Comparison of ENCODE assay signal across 16 cellular contexts in genomic region chr3:38528457-38528856, GRCh38. TPM values are rescaled to one million over a fixed set of nuclear protein-coding genes. Genes with fewer than 3 reads are reported as not detected.
DNase-seq lines count a peak whose midpoint lies in the region; ATAC-seq and TF ChIP-seq lines count a peak whose summit lies in the region.
"Had no signal": no experiment of that assay in that cellular context is flagged by ENCODE, and none has a peak within 500 bp of the region (broad histone marks: within the 10 kb centered on the region; RNA-seq: fewer than 3 reads in every experiment).

No MANE protein-coding gene starts in this region.

- H3K4me3 ChIP-seq in H7 (ENCODE audit: insufficient read depth, low read depth, low read length) (no peak overlapping the region), OCI-LY7 (ENCODE audit: low read depth, low read length, poor library complexity, severe bottlenecking) (no peak overlapping the region), fibroblast of mammary gland (ENCODE audit: control insufficient read depth, low read depth, low read length) (no peak overlapping the region)
- H3K4me3 ChIP-seq: ovary, Peyer's patch had no signal

- peak; percentile 38 for TF ChIP-seq CTCF in OCI-LY7 (conservative IDR thresholded peaks at IDR 0.05; ENCODE audit: low read length)
- TF ChIP-seq CTCF in fibroblast of mammary gland (conservative IDR thresholded peaks at IDR 0.05; ENCODE audit: control insufficient read depth, insufficient read depth, low read depth, low read length): no peak
- TF ChIP-seq CTCF in mesothelial cell of epicardium (IDR thresholded peaks at IDR 0.05; ENCODE audit: unreplicated experiment): no peak

- H3K9me3 Mint-ChIP-seq in mesothelial cell of epicardium: no peaks in the 10 kb centered on the region
- H3K9me3 Mint-ChIP-seq: activated T-cell treated with anti-CD3 and anti-CD28 coated beads, Interleukin-2, amount 50 U/mL, for 24 hours; memory B cell; stimulated activated effector memory CD8-positive, alpha-beta T cell treated with anti-CD3 and anti-CD28 coated beads, Interleukin-12 subunit alpha, Interleukin-12 subunit beta, amount 100 ng/mL, for 72 hours had no signal

- H3K36me3 Mint-ChIP-seq in mesothelial cell of epicardium: peaks cover 37% of the 10 kb centered on the region

- no peaks in the 10 kb centered on the region for H3K27me3 ChIP-seq in H7 (ENCODE audit: control insufficient read depth, insufficient read depth, low read length)
- H3K27me3 ChIP-seq: ovary, Peyer's patch had no signal

- POLR2A ChIA-PET in OCI-LY7 (lab: Charles Lee): interaction anchor here (1.0 kb wide), 1 partner anchor 8 kb away, joined by 3 read pairs; no protein-coding TSS in a partner anchor

- no TSS peak for BruUV-seq in OCI-LY7 (replicated peaks; lab: Mats Ljungman, UMichigan)

- no peak overlapping the region for H3K4me3 Mint-ChIP-seq in mesothelial cell of epicardium
- H3K4me3 Mint-ChIP-seq: activated T-cell treated with anti-CD3 and anti-CD28 coated beads, Interleukin-2, amount 50 U/mL, for 24 hours; memory B cell; stimulated activated effector memory CD8-positive, alpha-beta T cell treated with anti-CD3 and anti-CD28 coated beads, Interleukin-12 subunit alpha, Interleukin-12 subunit beta, amount 100 ng/mL, for 72 hours had no signal

- CTCF ChIA-PET in OCI-LY7 (lab: Charles Lee; ENCODE audit: unreplicated experiment): no interaction called here

- H3K27ac ChIP-seq in OCI-LY7 (ENCODE audit: low read depth, low read length, poor library complexity, severe bottlenecking): no peak overlapping the region
- H3K27ac ChIP-seq: ovary, Peyer's patch had no signal

- H3K4me1 Mint-ChIP-seq in mesothelial cell of epicardium: no peaks in the 10 kb centered on the region
- H3K4me1 Mint-ChIP-seq: memory B cell; stimulated activated effector memory CD8-positive, alpha-beta T cell treated with anti-CD3 and anti-CD28 coated beads, Interleukin-12 subunit alpha, Interleukin-12 subunit beta, amount 100 ng/mL, for 72 hours had no signal

- no peaks in the 10 kb centered on the region for H3K4me1 ChIP-seq in OCI-LY7 (ENCODE audit: insufficient read depth, low read length, poor library complexity, severe bottlenecking)
- H3K4me1 ChIP-seq: Peyer's patch had no signal

- H3K36me3 ChIP-seq in H7 (replicated peaks; ENCODE audit: control insufficient read depth, insufficient read depth, low read length): peaks cover 5% of the 10 kb centered on the region
- peaks cover 42% of the 10 kb centered on the region for H3K36me3 ChIP-seq in OCI-LY7 (ENCODE audit: insufficient read depth, low read length)
- H3K36me3 ChIP-seq: ovary had no signal

- no peaks in the 10 kb centered on the region for H4K20me1 ChIP-seq in OCI-LY7 (ENCODE audit: insufficient read depth, low read length)

- intact Hi-C loops in OCI-LY7 (cut with micrococcal nuclease; ENCODE audit: unreplicated experiment): no loop called here

- DNase-seq in A172 (ENCODE audit: low spot score) (peak; percentile 30), H7 (peak; percentile 58), OCI-LY7 (ENCODE audit: low spot score) (peak; percentile 4), fibroblast of mammary gland (ENCODE audit: low read depth) (peak; percentile 12), DMS153 treated with DMSO at 0.1 percent for 48 hours (lab: John Stamatoyannopoulos, UW; ENCODE audit: unreplicated experiment) (no peak), mesothelial cell of epicardium (ENCODE audit: low spot score in 2 of 2, unreplicated experiment in 2 of 2) (no peak)
- no peak for DNase-seq in stimulated activated CD4-positive, alpha-beta T cell treated with anti-CD3 and anti-CD28 coated beads, Interleukin-1b, Interleukin-23, amount 100 ng/mL, for 48 hours
- DNase-seq: activated CD4-positive, CD25-positive, alpha-beta regulatory T cell; activated T-cell treated with anti-CD3 and anti-CD28 coated beads, Interleukin-2, amount 50 U/mL, for 24 hours; head of caudate nucleus; NCI-H2081 treated with DMSO at 0.1 percent for 48 hours; ovary; Peyer's patch had no signal

- no peaks in the 10 kb centered on the region for H3K9me3 ChIP-seq in OCI-LY7 (ENCODE audit: low read length)
- H3K9me3 ChIP-seq: ovary, Peyer's patch had no signal

- H3K27me3 Mint-ChIP-seq in mesothelial cell of epicardium (ENCODE audit: low read depth): no peaks in the 10 kb centered on the region
- H3K27me3 Mint-ChIP-seq: activated T-cell treated with anti-CD3 and anti-CD28 coated beads, Interleukin-2, amount 50 U/mL, for 24 hours; memory B cell had no signal

- H3K79me2 ChIP-seq in OCI-LY7 (ENCODE audit: insufficient read depth, low read depth, low read length): no peaks in the 10 kb centered on the region

- H2AFZ ChIP-seq in OCI-LY7 (ENCODE audit: low read length): no peak overlapping the region

- no peak overlapping the region for H3K4me2 ChIP-seq in OCI-LY7 (ENCODE audit: low read length)

- no peak for ATAC-seq in GM19023 (IDR thresholded peaks at IDR 0.05; ENCODE audit: unreplicated experiment)
- ATAC-seq: stimulated activated effector memory CD8-positive, alpha-beta T cell treated with anti-CD3 and anti-CD28 coated beads, Interleukin-12 subunit alpha, Interleukin-12 subunit beta, amount 100 ng/mL, for 72 hours had no signal

- no peaks in the 10 kb centered on the region for H3K9me2 ChIP-seq in OCI-LY7 (ENCODE audit: insufficient read depth, low read length)

- no peak overlapping the region for H3K27ac Mint-ChIP-seq in mesothelial cell of epicardium
- H3K27ac Mint-ChIP-seq: activated T-cell treated with anti-CD3 and anti-CD28 coated beads, Interleukin-2, amount 50 U/mL, for 24 hours; memory B cell; stimulated activated effector memory CD8-positive, alpha-beta T cell treated with anti-CD3 and anti-CD28 coated beads, Interleukin-12 subunit alpha, Interleukin-12 subunit beta, amount 100 ng/mL, for 72 hours had no signal

RNA-seq across cellular contexts. Expression of gene EXOG, which starts 32.3 kb away (rescaled TPM):
- 10.9 and 13.6 TPM in 2 replicates for total RNA-seq in A172 (2014; rRNA removed; shearing (Covaris generic))
- 3.5 and 5.6 TPM in 2 replicates for total RNA-seq in H7 (2014; rRNA removed; shearing (Covaris generic))
- total RNA-seq in OCI-LY7 (2014; rRNA removed; shearing (Covaris generic)): 15.8 and 30.7 TPM in 2 replicates
- total RNA-seq in OCI-LY7 (2022) (41.2 and 42.3 TPM in 2 replicates), mesothelial cell of epicardium (17.4 to 19.5 TPM (median 18.6 TPM) in 3 replicates)

Comparison
In these comparisons a context has a peak if more than half of its experiments do, and no peak if none do; other contexts are left out.
1. DNase-seq: peak in A172 (single experiment), H7 (single experiment), OCI-LY7 (single experiment) and fibroblast of mammary gland (single experiment); none in stimulated activated CD4-positive, alpha-beta T cell treated with anti-CD3 and anti-CD28 coated beads, Interleukin-1b, Interleukin-23, amount 100 ng/mL, for 48 hours (single experiment), DMS153 treated with DMSO at 0.1 percent for 48 hours (single experiment) and mesothelial cell of epicardium (0 of 2).